In the genomic region with DNA sequence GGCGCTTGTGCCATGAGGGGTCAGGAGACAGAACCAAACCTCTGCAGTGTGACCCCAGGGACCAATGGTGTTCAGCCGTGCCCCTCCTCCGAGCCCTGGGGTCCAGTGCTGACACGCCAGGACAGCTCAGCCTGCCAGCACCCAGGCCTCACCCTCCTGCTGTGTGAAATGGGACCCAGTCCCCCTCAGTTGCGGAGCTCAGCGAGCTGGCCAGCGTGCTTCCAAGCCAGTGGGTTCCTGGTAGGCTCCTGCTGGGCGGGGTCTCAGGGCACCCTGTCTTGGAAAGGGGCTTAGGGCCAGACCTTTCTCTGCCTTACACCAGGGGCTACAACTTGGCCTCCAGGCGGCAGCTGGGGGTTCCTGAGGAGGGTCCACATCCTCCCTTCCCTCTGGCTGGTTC, we compare ENCODE assay signal across 10 cellular contexts. TPM values are rescaled to one million over a fixed set of nuclear protein-coding genes. Genes with fewer than 3 reads are reported as not detected.
A peak's percentile ranks its signal among the peaks of the same experiment; 100 is the strongest.
DNase-seq lines count a peak whose midpoint lies in the region; ATAC-seq and TF ChIP-seq lines count a peak whose summit lies in the region.
"Had no signal": no experiment of that assay in that cellular context is flagged by ENCODE, and none has a peak within 500 bp of the region (broad histone marks: within the 10 kb centered on the region; RNA-seq: fewer than 3 reads in every experiment).

No MANE protein-coding gene starts in this region.

- H3K9me3 ChIP-seq in iPS-15b (ENCODE audit: control insufficient read depth, insufficient read depth, low read length) (no peaks in the 10 kb centered on the region), spleen (no peaks in the 10 kb centered on the region)

- peak overlapping the region; percentile 72 for H3K4me3 ChIP-seq in HL-60 (replicated peaks; ENCODE audit: insufficient read depth, low read length)
- no peak overlapping the region for H3K4me3 ChIP-seq in iPS-15b (ENCODE audit: low read depth, low read length)
- H3K4me3 ChIP-seq in spleen: peak overlapping the region in 5 of 8 donors; percentile 94 to 99 (median 97)
- H3K4me3 ChIP-seq: smooth muscle cell had no signal

- H3K36me3 Mint-ChIP-seq in WTC11: peaks cover 40% of the 10 kb centered on the region

- TF ChIP-seq CTCF in HL-60 (IDR thresholded peaks at IDR 0.05; ENCODE audit: insufficient read depth, low read length): no peak
- TF ChIP-seq CTCF in WTC11 (IDR thresholded peaks at IDR 0.05): no peak
- no peak for TF ChIP-seq CTCF in spleen (IDR thresholded peaks at IDR 0.05 in 8 of 11, conservative IDR thresholded peaks at IDR 0.05 in 3 of 11)

- ATAC-seq in WTC11 (no peak), HG03442 (IDR thresholded peaks at IDR 0.05; ENCODE audit: unreplicated experiment) (no peak)
- ATAC-seq: left lobe of liver had no signal

- peak overlapping the region; percentile 99 for H3K27ac ChIP-seq in HL-60 (replicated peaks)
- peak overlapping the region; percentile 94 to 100 (median 99) for H3K27ac ChIP-seq in spleen

- TF ChIP-seq POLR2A in spleen (IDR thresholded peaks at IDR 0.05): no peak

- H3K36me3 ChIP-seq in iPS-15b (ENCODE audit: control insufficient read depth, insufficient read depth, low read length) (peaks cover 47% of the 10 kb centered on the region), spleen (peaks cover 0 to 66% (median 40%) of the 10 kb centered on the region in 6 donors)

- DNase-seq in HL-60 (ENCODE audit: low read depth in 1 of 2, low spot score in 1 of 2) (no peak), WTC11 (ENCODE audit: low spot score) (no peak), spleen (peak; percentile 85), DMS153 treated with DMSO at 0.1 percent for 48 hours (lab: John Stamatoyannopoulos, UW; ENCODE audit: unreplicated experiment) (no peak), GM03348 (ENCODE audit: low spot score) (no peak)
- DNase-seq: NCI-H1417 had no signal

- H3K9ac ChIP-seq in iPS-15b (ENCODE audit: low read depth, low read length): peak overlapping the region; percentile 26

- H3K4me1 ChIP-seq in iPS-15b (ENCODE audit: control insufficient read depth, insufficient read depth, low read length) (peaks cover 15% of the 10 kb centered on the region), spleen (peaks cover 56 to 86% (median 79%) of the 10 kb centered on the region in 6 donors)

- no peak overlapping the region for H3K27ac Mint-ChIP-seq in WTC11

- H3K27me3 Mint-ChIP-seq in WTC11 (ENCODE audit: low read depth): no peaks in the 10 kb centered on the region

- CTCF ChIA-PET in WTC11 (lab: Charles Lee): no interaction called here

- POLR2A ChIA-PET in WTC11 (lab: Charles Lee): no interaction called here

- H3K4me3 Mint-ChIP-seq in WTC11: no peak overlapping the region

- intact Hi-C loops in spleen (cut with DNase I; ENCODE audit: low total_unique reads): loop anchor here (10.0 kb wide), 1 partner anchor 88 kb away; the partner anchor contains the start of gene FAF2

- peaks cover 28% of the 10 kb centered on the region for H3K4me1 Mint-ChIP-seq in WTC11

- H3K27me3 ChIP-seq in HL-60 (ENCODE audit: insufficient read depth, poor library complexity, severe bottlenecking) (no peaks in the 10 kb centered on the region), iPS-15b (ENCODE audit: control insufficient read depth, insufficient read depth, low read length) (no peaks in the 10 kb centered on the region), spleen (replicated peaks in 1 of 7) (no peaks in the 10 kb centered on the region)

- H3K9me3 Mint-ChIP-seq in WTC11: no peaks in the 10 kb centered on the region

- WGBS in spleen, 5 donors: 79 to 89% (median 82%) methylated on average over 7 to 9 of the region's 9 CpGs

TF ChIP-seq in WTC11, 78 proteins besides CTCF, POLR2A, EP300 and RAD21:
- TF ChIP-seq GTF2I (CRISPR knock-in tag; conservative IDR thresholded peaks at IDR 0.05) (no peak), NR3C1 (CRISPR knock-in tag; conservative IDR thresholded peaks at IDR 0.05; ENCODE audit: low read depth) (no peak), RELA (CRISPR knock-in tag; IDR thresholded peaks at IDR 0.05; ENCODE audit: borderline replicate concordance) (no peak), SMAD4 (CRISPR knock-in tag; IDR thresholded peaks at IDR 0.05) (no peak), CDX4 (CRISPR knock-in tag; IDR thresholded peaks at IDR 0.05; ENCODE audit: borderline replicate concordance) (no peak), FOXP1 (CRISPR knock-in tag; IDR thresholded peaks at IDR 0.05; ENCODE audit: borderline replicate concordance) (0 out of 2 replicates have a peak, but pooled peaks have one; percentile 20), ZBTB43 (CRISPR knock-in tag; IDR thresholded peaks at IDR 0.05) (no peak)

RNA-seq across cellular contexts. Expression of gene RNF44, which starts 4.4 kb away (rescaled TPM):
- total RNA-seq in WTC11 (2021) (204 to 233 TPM (median 216 TPM) in 3 replicates), spleen (100 to 1,000 TPM in 6 of 7 donors, 10 to 100 TPM in 1; 75.1 to 143 (median 121) TPM)
- 10 to 100 TPM; 28.0 to 82.1 (median 44.4) TPM for polyA plus RNA-seq in spleen

RNA-seq across cellular contexts. Expression of gene CDHR2, which starts 16.3 kb away (rescaled TPM):
- total RNA-seq in WTC11 (2021) (0.44 to 1.1 TPM (median 0.63 TPM) in 3 replicates), spleen (1 to 10 TPM in 1 of 7 donors, under 1 TPM in 4, not detected in 2; 0.17 to 1.4 (median 0.54) TPM)
- polyA plus RNA-seq in spleen: under 1 TPM; 0.02 to 0.26 (median 0.10) TPM
- polyA plus RNA-seq: smooth muscle cell had no signal
